1 cellular context compared by ENCODE assay signal in genomic region chr2:64792310-64792709, GRCh38.
TF ChIP-seq lines count a peak whose summit lies in the region.

No MANE protein-coding gene starts in this region.

TF ChIP-seq in SK-N-SH, 30 proteins besides CTCF, POLR2A, EP300 and RAD21 (continued from another document):
- no peak for TF ChIP-seq ZBTB33 (IDR thresholded peaks at IDR 0.05; ENCODE audit: borderline replicate concordance, low read depth)
- TF ChIP-seq CHD2 (IDR thresholded peaks at IDR 0.05; ENCODE audit: low read length, partially characterized antibody) = no peak
- no peak for TF ChIP-seq POLR2AphosphoS5 (IDR thresholded peaks at IDR 0.05; ENCODE audit: low read depth, low read length)
- TF ChIP-seq MEF2A (IDR thresholded peaks at IDR 0.05; ENCODE audit: borderline replicate concordance, low read depth) = no peak
- no peak for TF ChIP-seq RCOR1 (IDR thresholded peaks at IDR 0.05; ENCODE audit: low read length)
- TF ChIP-seq TCF12 (IDR thresholded peaks at IDR 0.05) = no peak
- no peak for TF ChIP-seq TEAD4 (IDR thresholded peaks at IDR 0.05; ENCODE audit: borderline replicate concordance, insufficient read depth)
TF ChIP-seq in SK-N-SH: peak in this region for 0.
